In genomic region chr11:2442554-2442953, GRCh38 we compare ENCODE assay signal across 1 cellular context.
TF ChIP-seq lines count a peak whose summit lies in the region.

No MANE protein-coding gene starts in this region.

TF ChIP-seq in K562, 482 proteins besides CTCF, POLR2A, EP300 and RAD21:
- TF ChIP-seq ATF4 (CRISPR knock-in tag; IDR thresholded peaks at IDR 0.05) (no peak), NFIC (IDR thresholded peaks at IDR 0.05) (peak; percentile 82)
